16 cellular contexts compared by ENCODE assay signal in genomic region chr13:40535345-40535836, GRCh38.
"Had no signal": no experiment of that assay in that cellular context is flagged by ENCODE, and none has a peak within 500 bp of the region (broad histone marks: within the 10 kb centered on the region; RNA-seq: fewer than 3 reads in every experiment).

No MANE protein-coding gene starts in this region.

- H3K9me3 ChIP-seq: adrenal gland, left lung, sigmoid colon, transverse colon, vagina had no signal

- H3K4me3 Mint-ChIP-seq: activated CD4-positive, alpha-beta T cell treated with anti-CD3 and anti-CD28 coated beads for 36 hours; neural crest cell; T-helper 2 cell treated with Interferon-gamma antibody and Interleukin-4, amounts not matched to agents 5 μg/mL and 100 μg/mL, for 36 hours; WTC11 had no signal

- H3K27me3 ChIP-seq: adrenal gland, left lung, sigmoid colon, transverse colon, vagina had no signal

- H3K27me3 Mint-ChIP-seq: activated CD4-positive, alpha-beta T cell treated with anti-CD3 and anti-CD28 coated beads for 36 hours had no signal

- H3K36me3 ChIP-seq: adrenal gland, left lung, sigmoid colon, transverse colon, vagina had no signal

- DNase-seq: activated CD4-positive, alpha-beta T cell treated with anti-CD3 and anti-CD28 coated beads for 36 hours; activated CD4-positive, alpha-beta T cell treated with anti-CD3 and anti-CD28 coated beads, Interleukin-2, amount 50 U/mL, for 48 hours; activated gamma-delta T cell; foreskin fibroblast; left lung; sigmoid colon; stimulated activated CD4-positive, alpha-beta T cell treated with anti-CD3 and anti-CD28 coated beads, Interleukin-12 subunit alpha, Interleukin-12 subunit beta, amount 100 ng/mL, for 4 hours; stimulated activated CD4-positive, alpha-beta T cell treated with anti-CD3 and anti-CD28 coated beads, Interleukin-1b, Interleukin-23, amount 100 ng/mL, for 48 hours; stimulated activated CD8-positive, alpha-beta memory T cell treated with anti-CD3 and anti-CD28 coated beads, Interleukin-4, amount 100 ng/mL, for 48 hours; stimulated activated naive CD4-positive, alpha-beta T cell treated with Interleukin-2 at 50 U/mL for 16 hours; transverse colon had no signal

- H3K27ac Mint-ChIP-seq: activated CD4-positive, alpha-beta T cell treated with anti-CD3 and anti-CD28 coated beads for 36 hours; T-helper 2 cell treated with Interferon-gamma antibody and Interleukin-4, amounts not matched to agents 5 μg/mL and 100 μg/mL, for 36 hours had no signal

- ATAC-seq: activated CD4-positive, alpha-beta T cell treated with anti-CD3 and anti-CD28 coated beads for 36 hours; left lung; WTC11 had no signal

- H3K36me3 Mint-ChIP-seq: WTC11 had no signal

- H3K27ac ChIP-seq: left lung, sigmoid colon, transverse colon, vagina had no signal

- H3K9me3 Mint-ChIP-seq: T-helper 2 cell treated with Interferon-gamma antibody and Interleukin-4, amounts not matched to agents 5 μg/mL and 100 μg/mL, for 36 hours had no signal

- H3K4me3 ChIP-seq: adrenal gland, left lung, sigmoid colon, transverse colon, vagina had no signal
